9 cellular contexts compared by ENCODE assay signal in genomic region chr2:18976112-18976961, GRCh38.
DNase-seq lines count a peak whose midpoint lies in the region; ATAC-seq and TF ChIP-seq lines count a peak whose summit lies in the region.
"Had no signal": no experiment of that assay in that cellular context is flagged by ENCODE, and none has a peak within 500 bp of the region (broad histone marks: within the 10 kb centered on the region; RNA-seq: fewer than 3 reads in every experiment).

No MANE protein-coding gene starts in this region.

- TF ChIP-seq CTCF in astrocyte of the cerebellum (IDR thresholded peaks at IDR 0.05; ENCODE audit: low read depth, low read length, missing control alignments) = no peak

- peak; percentile 87 for ATAC-seq in HG03460 (IDR thresholded peaks at IDR 0.05; ENCODE audit: unreplicated experiment)
- no peak for ATAC-seq in GM19328 (IDR thresholded peaks at IDR 0.05; ENCODE audit: unreplicated experiment)

- in situ Hi-C loops in astrocyte of the cerebellum (cut with HindIII; ENCODE audit: low sequenced_read_pairs) = no loop called here

- H3K4me3 ChIP-seq in astrocyte of the cerebellum (ENCODE audit: low read depth, low read length) = no peak overlapping the region

- DNase-seq in NCI-H748 (lab: John Stamatoyannopoulos, UW; ENCODE audit: unreplicated experiment) = peak; percentile 62
- DNase-seq in NCI-H748 treated with DMSO at 0.1 percent for 48 hours (lab: John Stamatoyannopoulos, UW) = no peak
- DNase-seq in astrocyte of the cerebellum (ENCODE audit: low read depth) = peak; percentile 74
- peak; percentile 64 for DNase-seq in non-pigmented ciliary epithelial cell (ENCODE audit: low read depth)
- no peak for DNase-seq in activated CD4-positive, alpha-beta T cell treated with anti-CD3 and anti-CD28 coated beads for 4 hours
- DNase-seq in LoVo (ENCODE audit: low spot score) = no peak
- DNase-seq: CD4-positive, CD25-positive, alpha-beta regulatory T cell had no signal

Comparison
In these comparisons a context has a peak if more than half of its experiments do, and no peak if none do; other contexts are left out.
1. DNase-seq: peak in NCI-H748 (single experiment), astrocyte of the cerebellum (single experiment) and non-pigmented ciliary epithelial cell (single experiment); none in NCI-H748 treated with DMSO at 0.1 percent for 48 hours (single experiment), activated CD4-positive, alpha-beta T cell treated with anti-CD3 and anti-CD28 coated beads for 4 hours (0 of 2) and LoVo (single experiment).